Comparison of ENCODE assay signal across 8 cellular contexts in genomic region chr12:104456950-104457745, GRCh38. TPM values are rescaled to one million over a fixed set of nuclear protein-coding genes. Genes with fewer than 3 reads are reported as not detected.
DNase-seq lines count a peak whose midpoint lies in the region; ATAC-seq and TF ChIP-seq lines count a peak whose summit lies in the region.

No MANE protein-coding gene starts in this region.

- peak overlapping the region; percentile 95 for H3K4me3 Mint-ChIP-seq in activated naive CD8-positive, alpha-beta T cell treated with anti-CD3 and anti-CD28 coated beads for 36 hours

- DNase-seq in G401 (ENCODE audit: low spot score) (peak; percentile 87), KBM-7 (peak; percentile 80), SHP77 treated with DMSO at 0.1 percent for 48 hours (lab: John Stamatoyannopoulos, UW) (peak; percentile 36), Right ventricle myocardium inferior (ENCODE audit: missing footprints) (peak; percentile 73), omental fat pad (ENCODE audit: low spot score) (peak; percentile 45), mesenteric fat pad (ENCODE audit: low spot score) (no peak)
- DNase-seq in activated naive CD8-positive, alpha-beta T cell treated with anti-CD3 and anti-CD28 coated beads for 36 hours: peak; percentile 61

- ATAC-seq in GM21737 (IDR thresholded peaks at IDR 0.05; ENCODE audit: unreplicated experiment) (peak; percentile 26), Right ventricle myocardium inferior (peak; percentile 68), omental fat pad (ENCODE audit: low FRiP score) (peak; percentile 35)

- in situ Hi-C loops in G401 (cut with HindIII; ENCODE audit: low sequenced_read_pairs): no loop called here
- in situ Hi-C loops in KBM-7 (cut with MboI; ENCODE audit: low pct_unique_long_range_greater_than_20kb, low sequenced_read_pairs): no loop called here

- H3K4me1 Mint-ChIP-seq in activated naive CD8-positive, alpha-beta T cell treated with anti-CD3 and anti-CD28 coated beads for 36 hours: peaks cover 38% of the 10 kb centered on the region

- H3K27ac Mint-ChIP-seq in activated naive CD8-positive, alpha-beta T cell treated with anti-CD3 and anti-CD28 coated beads for 36 hours: peak overlapping the region; percentile 95

- no peaks in the 10 kb centered on the region for H3K27me3 Mint-ChIP-seq in activated naive CD8-positive, alpha-beta T cell treated with anti-CD3 and anti-CD28 coated beads for 36 hours

- no peaks in the 10 kb centered on the region for H3K9me3 Mint-ChIP-seq in activated naive CD8-positive, alpha-beta T cell treated with anti-CD3 and anti-CD28 coated beads for 36 hours

- intact Hi-C loops in Right ventricle myocardium inferior (cut with DNase I): loop anchor here (2.0 to 10.0 kb wide), 5 partner anchors 50 to 210 kb away; no protein-coding TSS in a partner anchor

- no peak for TF ChIP-seq CTCF in omental fat pad (IDR thresholded peaks at IDR 0.05)

- peaks cover 3% of the 10 kb centered on the region for H3K36me3 Mint-ChIP-seq in activated naive CD8-positive, alpha-beta T cell treated with anti-CD3 and anti-CD28 coated beads for 36 hours

RNA-seq across cellular contexts. Expression of gene CHST11, which starts 0.4 kb away (rescaled TPM):
- 9.5 and 12.7 TPM in 2 replicates for total RNA-seq in G401 (2014; rRNA removed; shearing (Covaris generic))
- total RNA-seq in activated naive CD8-positive, alpha-beta T cell treated with anti-CD3 and anti-CD28 coated beads for 36 hours: 10 to 100 TPM; 19.1 to 21.9 TPM
- total RNA-seq in Right ventricle myocardium inferior (3.7 TPM), omental fat pad (10 to 100 TPM; 12.2 to 58.6 (median 30.1) TPM), mesenteric fat pad (15.4 TPM)
